In the genomic region with DNA sequence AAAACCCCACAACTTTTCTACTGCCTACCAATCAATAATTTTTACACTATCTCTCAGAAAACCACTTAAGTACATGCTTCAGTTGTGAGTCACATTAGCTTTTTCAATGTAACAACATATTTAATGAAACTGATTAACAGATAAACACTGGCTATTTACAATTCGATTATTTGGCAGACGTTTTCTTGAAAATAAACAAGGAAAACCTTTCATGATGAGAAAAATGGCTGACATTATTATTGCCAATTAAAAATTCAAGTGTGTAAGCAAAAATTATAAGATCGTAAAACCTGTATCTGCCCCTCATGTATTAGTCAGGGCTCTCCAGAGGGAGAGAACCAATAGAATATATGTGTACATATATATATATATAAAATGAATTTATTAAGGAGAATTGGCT, we compare ENCODE assay signal across 23 cellular contexts.
"Had no signal": no experiment of that assay in that cellular context is flagged by ENCODE, and none has a peak within 500 bp of the region (broad histone marks: within the 10 kb centered on the region; RNA-seq: fewer than 3 reads in every experiment).

No MANE protein-coding gene starts in this region.

- H3K27ac Mint-ChIP-seq: mesothelial cell of epicardium; natural killer cell; stimulated activated naive B cell treated with anti-CD40 and anti-IgM and Interleukin-4, amounts not matched to agents 10 μg/mL and 1 μg/mL and 100 μg/mL, for 72 hours; stimulated activated naive CD8-positive, alpha-beta T cell treated with anti-CD3 and anti-CD28 coated beads, Interleukin-15, amount 100 ng/mL, for 72 hours had no signal

- H3K27me3 ChIP-seq: dorsolateral prefrontal cortex, esophagus squamous epithelium, gastroesophageal sphincter, ovary, right atrium auricular region, sigmoid colon, testis, tibial nerve had no signal

- H3K4me3 Mint-ChIP-seq: mesothelial cell of epicardium; natural killer cell; neural crest cell; stimulated activated naive B cell treated with anti-CD40 and anti-IgM and Interleukin-4, amounts not matched to agents 10 μg/mL and 1 μg/mL and 100 μg/mL, for 72 hours; stimulated activated naive CD8-positive, alpha-beta T cell treated with anti-CD3 and anti-CD28 coated beads, Interleukin-15, amount 100 ng/mL, for 72 hours had no signal

- H3K36me3 Mint-ChIP-seq: natural killer cell; stimulated activated naive B cell treated with anti-CD40 and anti-IgM and Interleukin-4, amounts not matched to agents 10 μg/mL and 1 μg/mL and 100 μg/mL, for 72 hours had no signal

- H3K27ac ChIP-seq: dorsolateral prefrontal cortex, esophagus squamous epithelium, gastroesophageal sphincter, ovary, right atrium auricular region, sigmoid colon, skin epidermis, testis, tibial nerve had no signal

- H3K27me3 Mint-ChIP-seq: stimulated activated naive B cell treated with anti-CD40 and anti-IgM and Interleukin-4, amounts not matched to agents 10 μg/mL and 1 μg/mL and 100 μg/mL, for 72 hours; stimulated activated naive CD8-positive, alpha-beta T cell treated with anti-CD3 and anti-CD28 coated beads, Interleukin-15, amount 100 ng/mL, for 72 hours had no signal

- H3K36me3 ChIP-seq: esophagus squamous epithelium, gastroesophageal sphincter, ovary, right atrium auricular region, sigmoid colon, tibial nerve had no signal

- DNase-seq: cortex of kidney; dorsolateral prefrontal cortex; effector memory CD4-positive, alpha-beta T cell; esophagus squamous epithelium; foreskin fibroblast; glutamatergic neuron; islet precursor cell; mammary epithelial cell; natural killer cell; ovary; sigmoid colon; stimulated activated CD4-positive, alpha-beta T cell treated with anti-CD3 and anti-CD28 coated beads, Interleukin-2, amount 100 ng/mL, for 24 hours; stimulated activated CD4-positive, alpha-beta T cell treated with anti-CD3 and anti-CD28 coated beads, Interleukin-4, amount 100 ng/mL, for 4 hours; stimulated activated naive B cell treated with anti-CD40 and anti-IgM and Interleukin-4, amounts not matched to agents 10 μg/mL and 1 μg/mL and 100 μg/mL, for 72 hours; stimulated activated naive CD8-positive, alpha-beta T cell treated with anti-CD3 and anti-CD28 coated beads, Interleukin-15, amount 100 ng/mL, for 72 hours; testis had no signal

- H3K4me1 Mint-ChIP-seq: mesothelial cell of epicardium; natural killer cell; stimulated activated naive B cell treated with anti-CD40 and anti-IgM and Interleukin-4, amounts not matched to agents 10 μg/mL and 1 μg/mL and 100 μg/mL, for 72 hours; stimulated activated naive CD8-positive, alpha-beta T cell treated with anti-CD3 and anti-CD28 coated beads, Interleukin-15, amount 100 ng/mL, for 72 hours had no signal

- ATAC-seq: gastroesophageal sphincter; left lobe of liver; natural killer cell; stimulated activated naive B cell treated with anti-CD40 and anti-IgM and Interleukin-4, amounts not matched to agents 10 μg/mL and 1 μg/mL and 100 μg/mL, for 72 hours; stimulated activated naive CD8-positive, alpha-beta T cell treated with anti-CD3 and anti-CD28 coated beads, Interleukin-15, amount 100 ng/mL, for 72 hours had no signal

- H3K4me3 ChIP-seq: dorsolateral prefrontal cortex, esophagus squamous epithelium, gastroesophageal sphincter, ovary, right atrium auricular region, sigmoid colon, skin epidermis, testis, tibial nerve had no signal
